ENCODE assay signal across 1 cellular context in genomic region chrX:151396827-151397740, GRCh38.
TF ChIP-seq lines count a peak whose summit lies in the region.

TSS of gene VMA21 (plus strand) at chrX:151397206. CDS start at chrX:151397309, 103 bp downstream.

TF ChIP-seq in K562, 482 proteins besides CTCF, POLR2A, EP300 and RAD21 (continued from another document and continues in another):
- TF ChIP-seq IRF1 (CRISPR knock-in tag; IDR thresholded peaks at IDR 0.05; ENCODE audit: borderline replicate concordance) (no peak), GTF2B (IDR thresholded peaks at IDR 0.05; ENCODE audit: extremely low read depth, insufficient read length) (no peak), TGIF2 (CRISPR knock-in tag; IDR thresholded peaks at IDR 0.05) (peak; percentile 25; the same call in 1 of the 2 replicates), RBM15 (IDR thresholded peaks at IDR 0.05; ENCODE audit: insufficient read depth, low read length) (no peak), TEAD4 (IDR thresholded peaks at IDR 0.05; ENCODE audit: low read length) (no peak), TEAD4 (CRISPR knock-in tag; IDR thresholded peaks at IDR 0.05; ENCODE audit: borderline replicate concordance) (no peak), ZKSCAN3 (CRISPR knock-in tag; IDR thresholded peaks at IDR 0.05) (no peak), ZNF507 (tag; conservative IDR thresholded peaks at IDR 0.05) (no peak), PHTF2 (CRISPR knock-in tag; IDR thresholded peaks at IDR 0.05) (no peak), ZNF280A (IDR thresholded peaks at IDR 0.05; ENCODE audit: low read depth, partially characterized antibody) (no peak), TRIM25 (IDR thresholded peaks at IDR 0.05; ENCODE audit: borderline replicate concordance) (no peak), MXD1 (CRISPR knock-in tag; IDR thresholded peaks at IDR 0.05; ENCODE audit: borderline replicate concordance, poor library complexity, severe bottlenecking) (no peak), XRCC4 (IDR thresholded peaks at IDR 0.05; ENCODE audit: extremely low read depth, insufficient read depth, insufficient read length) (no peak), BCLAF1 (IDR thresholded peaks at IDR 0.05; ENCODE audit: borderline replicate concordance in 1 of 2, control insufficient read depth in 1 of 2, low read depth in 2 of 2, low read length in 1 of 2) (no peak), MBD2 (IDR thresholded peaks at IDR 0.05; ENCODE audit: borderline replicate concordance, low read depth) (no peak), GMEB1 (CRISPR knock-in tag; IDR thresholded peaks at IDR 0.05) (peak; percentile 91), ZKSCAN8 (CRISPR knock-in tag; IDR thresholded peaks at IDR 0.05) (no peak), ATF3 (IDR thresholded peaks at IDR 0.05) (no peak), ATF3 (CRISPR knock-in tag; conservative IDR thresholded peaks at IDR 0.05) (no peak), ZSCAN32 (CRISPR knock-in tag; IDR thresholded peaks at IDR 0.05) (no peak), SMAD1 (IDR thresholded peaks at IDR 0.05; ENCODE audit: low read depth, low read length, partially characterized antibody) (no peak), ZNF263 (CRISPR knock-in tag; IDR thresholded peaks at IDR 0.05; ENCODE audit: borderline replicate concordance) (no peak), NFYB (IDR thresholded peaks at IDR 0.05; ENCODE audit: extremely low read depth, insufficient read length) (no peak), TFAP4 (CRISPR knock-in tag; IDR thresholded peaks at IDR 0.05; ENCODE audit: borderline replicate concordance) (peak; percentile 63; the same call in 1 of the 2 replicates), MGA (IDR thresholded peaks at IDR 0.05) (peak; percentile 96), HBP1 (CRISPR knock-in tag; IDR thresholded peaks at IDR 0.05) (no peak), CXXC5 (CRISPR knock-in tag; IDR thresholded peaks at IDR 0.05) (peak; percentile 95)
